8 cellular contexts compared by ENCODE assay signal in genomic region chr12:49842519-49843352, GRCh38. TPM values are rescaled to one million over a fixed set of nuclear protein-coding genes. Genes with fewer than 3 reads are reported as not detected.
DNase-seq lines count a peak whose midpoint lies in the region; ATAC-seq, FAIRE-seq and TF ChIP-seq lines count a peak whose summit lies in the region.

BCDIN3D (minus strand) TSS chr12:49843106; CDS start chr12:49843087, 19 bp downstream.

- H3K27me3 ChIP-seq in bronchial epithelial cell (ENCODE audit: control insufficient read depth, insufficient read depth, low read length): no peaks in the 10 kb centered on the region

- ATAC-seq in GM18907 (IDR thresholded peaks at IDR 0.05; ENCODE audit: unreplicated experiment) (peak; percentile 86), HG03139 (IDR thresholded peaks at IDR 0.05; ENCODE audit: unreplicated experiment) (peak; percentile 78)

- DNase-seq in ACHN (peak; percentile 99), NCI-H2196 treated with DMSO at 0.1 percent for 48 hours (lab: John Stamatoyannopoulos, UW; ENCODE audit: unreplicated experiment) (peak; percentile 92), bronchial epithelial cell (ENCODE audit: low read depth) (peak; percentile 90), iris pigment epithelial cell (ENCODE audit: low read depth) (peak; percentile 95)
- DNase-seq in stimulated activated CD4-positive, alpha-beta T cell treated with anti-CD3 and anti-CD28 coated beads, Interleukin-12 subunit alpha, Interleukin-12 subunit beta, amount 100 ng/mL, for 24 hours (ENCODE audit: low read depth in 2 of 2): peak; percentile 93 to 95

- FAIRE-seq in bronchial epithelial cell (lab: Jason Lieb, UNC): no peak

- no peaks in the 10 kb centered on the region for H3K36me3 ChIP-seq in bronchial epithelial cell (ENCODE audit: control insufficient read depth, insufficient read depth, low read length)

- H3K4me3 ChIP-seq in WI38 (ENCODE audit: low read depth, low read length) (peak within 1 kb of the TSS; percentile 74), bronchial epithelial cell (ENCODE audit: low read depth, low read length) (peak within 1 kb of the TSS; percentile 75)

- TF ChIP-seq CTCF in WI38 (IDR thresholded peaks at IDR 0.05; ENCODE audit: low read depth, low read length): no peak
- TF ChIP-seq CTCF in bronchial epithelial cell (IDR thresholded peaks at IDR 0.05; ENCODE audit: insufficient read depth, low read length, severe bottlenecking): no peak

- in situ Hi-C loops in ACHN (cut with HindIII; ENCODE audit: low pct_ligation_motif_present, low pct_unique_long_range_greater_than_20kb, low sequenced_read_pairs): no loop called here

RNA-seq across cellular contexts. Expression of gene BCDIN3D, which starts in this region (rescaled TPM):
- 6.8 and 7.4 TPM in 2 replicates for total RNA-seq in bronchial epithelial cell

Comparison
In these comparisons a context has a peak if more than half of its experiments do, and no peak if none do; other contexts are left out.
1. Peak in every context shown above with its lines: DNase-seq, ATAC-seq and H3K4me3 ChIP-seq.